In the genomic region with DNA sequence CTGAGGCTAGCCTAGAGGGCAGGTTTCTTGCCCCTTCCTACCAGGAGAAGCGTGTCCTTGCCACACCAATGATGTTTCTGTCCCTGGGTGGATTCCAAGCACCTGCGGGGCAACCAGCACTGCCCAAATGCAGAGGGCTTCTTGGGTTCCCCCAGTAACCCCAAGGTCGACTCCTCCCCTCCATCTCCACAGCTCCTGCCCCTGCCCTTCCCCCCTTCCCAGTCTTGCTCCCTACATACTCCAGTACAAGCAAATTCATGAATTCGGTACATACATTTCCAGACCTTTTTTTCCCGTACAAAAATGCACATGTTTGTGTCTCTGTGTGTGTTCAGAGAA, we compare ENCODE assay signal across 14 cellular contexts. TPM values are rescaled to one million over a fixed set of nuclear protein-coding genes. Genes with fewer than 3 reads are reported as not detected.
A peak's percentile ranks its signal among the peaks of the same experiment; 100 is the strongest.
DNase-seq lines count a peak whose midpoint lies in the region; ATAC-seq and TF ChIP-seq lines count a peak whose summit lies in the region.
"Had no signal": no experiment of that assay in that cellular context is flagged by ENCODE, and none has a peak within 500 bp of the region (broad histone marks: within the 10 kb centered on the region; RNA-seq: fewer than 3 reads in every experiment).

No MANE protein-coding gene starts in this region.

- intact Hi-C loops in activated CD4-positive, alpha-beta T cell treated with anti-CD3 and anti-CD28 coated beads, Interleukin-2, amount 10 ng/mL, durations not matched to agents 24 days and 14 days (cut with micrococcal nuclease) = no loop called here
- intact Hi-C loops in lower lobe of right lung (cut with DNase I) (no loop called here), testis (cut with DNase I; ENCODE audit: low total_unique reads) (no loop called here)

- peak overlapping the region; percentile 71 for H3K27ac Mint-ChIP-seq in activated CD4-positive, alpha-beta T cell treated with anti-CD3 and anti-CD28 coated beads, Interleukin-2, amount 10 ng/mL, durations not matched to agents 24 days and 14 days

- 54 to 79% methylated on average over 5 of the region's 5 CpGs for WGBS in testis, 2 donors

- H3K4me1 Mint-ChIP-seq in activated CD4-positive, alpha-beta T cell treated with anti-CD3 and anti-CD28 coated beads, Interleukin-2, amount 10 ng/mL, durations not matched to agents 24 days and 14 days = peaks cover 40% of the 10 kb centered on the region

- H3K27ac ChIP-seq in lower lobe of right lung (peak overlapping the region; percentile 56), testis (peak overlapping the region; percentile 14 to 63)
- H3K27ac ChIP-seq: VCaP had no signal

- H3K4me1 ChIP-seq in adipocyte (ENCODE audit: control insufficient read depth, insufficient read depth, low read length) (peaks cover 35% of the 10 kb centered on the region), lower lobe of right lung (peaks cover 16% of the 10 kb centered on the region), testis (peaks cover 27% of the 10 kb centered on the region)

- TF ChIP-seq CTCF in lower lobe of right lung (IDR thresholded peaks at IDR 0.05) (no peak), testis (IDR thresholded peaks at IDR 0.05) (no peak)

- no peaks in the 10 kb centered on the region for H3K9me3 ChIP-seq in adipocyte (ENCODE audit: control insufficient read depth, low read length)
- no peaks in the 10 kb centered on the region for H3K9me3 ChIP-seq in lower lobe of right lung
- no peaks in the 10 kb centered on the region for H3K9me3 ChIP-seq in testis

- H3K27me3 ChIP-seq in adipocyte (replicated peaks; ENCODE audit: control insufficient read depth, insufficient read depth, low read length) (no peaks in the 10 kb centered on the region), lower lobe of right lung (ENCODE audit: low read depth) (no peaks in the 10 kb centered on the region), testis (no peaks in the 10 kb centered on the region)

- no peaks in the 10 kb centered on the region for H3K27me3 Mint-ChIP-seq in activated CD4-positive, alpha-beta T cell treated with anti-CD3 and anti-CD28 coated beads, Interleukin-2, amount 10 ng/mL, durations not matched to agents 24 days and 14 days

- H3K9me3 Mint-ChIP-seq in activated CD4-positive, alpha-beta T cell treated with anti-CD3 and anti-CD28 coated beads, Interleukin-2, amount 10 ng/mL, durations not matched to agents 24 days and 14 days = no peaks in the 10 kb centered on the region

- ATAC-seq in lower lobe of right lung = no peak
- ATAC-seq in HG02763 (IDR thresholded peaks at IDR 0.05; ENCODE audit: unreplicated experiment) = no peak

- no peaks in the 10 kb centered on the region for H3K36me3 Mint-ChIP-seq in activated CD4-positive, alpha-beta T cell treated with anti-CD3 and anti-CD28 coated beads, Interleukin-2, amount 10 ng/mL, durations not matched to agents 24 days and 14 days (ENCODE audit: low read depth)

- DNase-seq in activated CD4-positive, alpha-beta T cell treated with anti-CD3 and anti-CD28 coated beads, Interleukin-2, amount 10 ng/mL, durations not matched to agents 24 days and 14 days = no peak
- DNase-seq in activated CD4-positive, alpha-beta T cell treated with anti-CD3 and anti-CD28 coated beads for 48 hours = no peak
- DNase-seq in adipocyte (ENCODE audit: low read depth) (no peak), lower lobe of right lung (no peak), testis (no peak), NCI-H2081 (lab: John Stamatoyannopoulos, UW) (no peak)
- DNase-seq in central memory CD4-positive, alpha-beta T cell = no peak
- DNase-seq: midbrain, NCI-H1092 treated with DMSO at 0.1 percent for 48 hours, NCI-H446 treated with DMSO at 0.1 percent for 48 hours, SIG-M5 had no signal

- H3K36me3 ChIP-seq in adipocyte (ENCODE audit: control insufficient read depth, insufficient read depth, low read length, severe bottlenecking) = no peaks in the 10 kb centered on the region
- H3K36me3 ChIP-seq in lower lobe of right lung = no peaks in the 10 kb centered on the region
- no peaks in the 10 kb centered on the region for H3K36me3 ChIP-seq in testis (ENCODE audit: low read depth, missing control alignments)

- no peak overlapping the region for H3K4me3 ChIP-seq in adipocyte (ENCODE audit: low read length)
- no peak overlapping the region for H3K4me3 ChIP-seq in lower lobe of right lung
- no peak overlapping the region for H3K4me3 ChIP-seq in testis
- H3K4me3 ChIP-seq: GM12878 had no signal

- H3K9ac ChIP-seq in adipocyte (ENCODE audit: low read length) = peak overlapping the region; percentile 35

- no peak for TF ChIP-seq POLR2A in testis (IDR thresholded peaks at IDR 0.05)

- H3K4me3 Mint-ChIP-seq in activated CD4-positive, alpha-beta T cell treated with anti-CD3 and anti-CD28 coated beads, Interleukin-2, amount 10 ng/mL, durations not matched to agents 24 days and 14 days = no peak overlapping the region

RNA-seq across cellular contexts. Expression of a gene that starts 12.8 kb away (rescaled TPM):
- 72.5 and 81.3 TPM in 2 replicates for total RNA-seq in activated CD4-positive, alpha-beta T cell treated with anti-CD3 and anti-CD28 coated beads, Interleukin-2, amount 10 ng/mL, durations not matched to agents 24 days and 14 days
- total RNA-seq in lower lobe of right lung (79.4 TPM), testis (10 to 100 TPM; 54.5 to 67.2 TPM)
- 26.0 TPM for polyA plus RNA-seq in testis (ENCODE audit: insufficient read depth, low read depth, low replicate concordance)
